8 cellular contexts compared by ENCODE assay signal in the genomic region with DNA sequence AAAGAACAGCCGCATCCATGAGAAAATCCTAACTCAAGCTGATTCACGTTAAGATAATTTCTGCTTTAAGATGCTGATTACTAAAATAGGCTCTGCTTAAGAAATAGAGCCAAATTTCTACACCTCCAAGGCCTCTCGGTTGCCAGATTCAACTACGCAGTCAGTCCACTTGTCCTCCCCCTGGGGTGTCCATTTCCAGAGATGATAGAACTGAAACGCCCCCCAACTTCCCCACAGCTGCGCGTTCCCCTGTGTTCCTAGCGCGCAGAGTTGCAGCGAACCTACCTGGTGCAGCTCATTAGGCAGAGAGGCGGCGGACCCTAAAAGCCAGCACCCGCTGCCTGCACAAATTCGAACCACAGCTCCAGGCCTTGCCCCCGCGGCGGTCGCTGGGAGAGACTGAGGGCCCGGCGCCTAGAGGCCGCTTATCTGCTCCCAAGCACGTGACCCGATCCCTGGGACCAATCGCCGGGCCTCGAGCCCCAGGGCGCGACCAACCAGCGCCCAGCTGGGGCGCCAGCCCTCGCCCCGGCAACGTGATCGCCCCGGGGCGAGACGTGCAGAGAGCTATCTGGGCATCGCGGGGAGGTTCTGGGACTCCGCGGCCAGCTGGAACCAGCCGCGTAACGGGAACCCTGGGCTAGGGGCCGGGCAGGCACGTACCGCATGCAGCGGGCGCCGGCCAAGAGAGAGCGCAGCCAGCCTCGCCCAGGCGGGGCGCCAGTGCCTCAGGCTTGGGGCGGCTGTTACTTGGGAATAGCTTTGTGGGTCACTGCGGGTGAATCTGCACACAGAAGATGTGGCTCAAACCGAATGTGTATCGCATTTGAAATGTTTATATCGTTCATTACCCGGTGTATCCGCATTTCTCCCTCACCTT. TPM values are rescaled to one million over a fixed set of nuclear protein-coding genes. Genes with fewer than 3 reads are reported as not detected.
DNase-seq lines count a peak whose midpoint lies in the region; ATAC-seq and TF ChIP-seq lines count a peak whose summit lies in the region.

TSS of gene PPP1R3C (minus strand) at position 401 of the 880 bp plus-strand sequence. CDS start at position 299, 102 bp downstream.

- H3K9me3 Mint-ChIP-seq in activated naive CD8-positive, alpha-beta T cell (ENCODE audit: low read depth): no peaks in the 10 kb centered on the region

- TF ChIP-seq RAD21 in neural cell (conservative IDR thresholded peaks at IDR 0.05): peak; percentile 26

- no peak for TF ChIP-seq EP300 in neural cell (conservative IDR thresholded peaks at IDR 0.05; ENCODE audit: poor library complexity, severe bottlenecking)

- H3K36me3 Mint-ChIP-seq in activated naive CD8-positive, alpha-beta T cell: no peaks in the 10 kb centered on the region

- no peak within 1 kb of the TSS for H3K27ac Mint-ChIP-seq in activated naive CD8-positive, alpha-beta T cell

- ATAC-seq in GM19035 (IDR thresholded peaks at IDR 0.05; ENCODE audit: unreplicated experiment): peak; percentile 71
- ATAC-seq in HG03460 (IDR thresholded peaks at IDR 0.05; ENCODE audit: unreplicated experiment): peak; percentile 81
- peak; percentile 80 for ATAC-seq in thoracic aorta (ENCODE audit: insufficient number of reproducible peaks, low FRiP score, low read depth)

- H4K20me1 ChIP-seq in neural cell (ENCODE audit: insufficient read depth): no peaks in the 10 kb centered on the region

- peaks cover 6 to 32% of the 10 kb centered on the region in 2 donors for H3K4me1 ChIP-seq in thoracic aorta (ENCODE audit: control insufficient read depth in 1 of 2, low read depth in 2 of 2)

- H3F3A ChIP-seq in neural cell (ENCODE audit: insufficient read depth, low read length, poor library complexity, severe bottlenecking): no peaks in the 10 kb centered on the region

- H3K9me3 ChIP-seq in neural cell (ENCODE audit: low read length) (no peaks in the 10 kb centered on the region), thoracic aorta (no peaks in the 10 kb centered on the region)

- TF ChIP-seq CTCF in neural cell (IDR thresholded peaks at IDR 0.05; ENCODE audit: poor library complexity, severe bottlenecking) (peak; percentile 55), thoracic aorta (IDR thresholded peaks at IDR 0.05) (peak; percentile 14)

- H3K27ac ChIP-seq in neural cell (ENCODE audit: low read length) (no peak within 1 kb of the TSS), thoracic aorta (peak within 1 kb of the TSS; percentile 78 to 85)

- peak within 1 kb of the TSS; percentile 26 for H3K9ac ChIP-seq in neural cell (ENCODE audit: low read length)

- H3K4me2 ChIP-seq in neural cell (ENCODE audit: low read length): no peak within 1 kb of the TSS

- H3K36me3 ChIP-seq in neural cell (ENCODE audit: insufficient read depth, low read length): no peaks in the 10 kb centered on the region
- peaks cover 30% of the 10 kb centered on the region for H3K36me3 ChIP-seq in thoracic aorta

- peaks cover 36% of the 10 kb centered on the region for H3K27me3 Mint-ChIP-seq in activated naive CD8-positive, alpha-beta T cell

- no peaks in the 10 kb centered on the region for H3K79me2 ChIP-seq in neural cell (replicated peaks; ENCODE audit: insufficient read depth, low read length)

- no peak within 1 kb of the TSS for H2AFZ ChIP-seq in neural cell (ENCODE audit: low read depth, low read length)

- peak within 1 kb of the TSS; percentile 69 for H3K4me3 Mint-ChIP-seq in activated naive CD8-positive, alpha-beta T cell

- H3K4me1 Mint-ChIP-seq in activated naive CD8-positive, alpha-beta T cell (ENCODE audit: low read depth): peaks cover 12% of the 10 kb centered on the region

- peak within 1 kb of the TSS; percentile 69 for H3K4me3 ChIP-seq in neural cell (ENCODE audit: low read length)
- peak within 1 kb of the TSS; percentile 76 for H3K4me3 ChIP-seq in thoracic aorta

- DNase-seq in AG08395 (ENCODE audit: low spot score) (peak; percentile 97), globus pallidus (ENCODE audit: low spot score) (peak; percentile 92), thoracic aorta (ENCODE audit: low spot score) (peak; percentile 71)

- H3K27me3 ChIP-seq in neural cell (ENCODE audit: insufficient read depth, low read depth, low read length) (peaks cover 8% of the 10 kb centered on the region), thoracic aorta (replicated peaks; ENCODE audit: insufficient read depth) (no peaks in the 10 kb centered on the region)

- H3K9me2 ChIP-seq in neural cell (ENCODE audit: insufficient read depth, low read length): no peaks in the 10 kb centered on the region

TF ChIP-seq in PFSK-1, 5 proteins besides CTCF, POLR2A, EP300 and RAD21:
- TF ChIP-seq SIN3A (IDR thresholded peaks at IDR 0.05; ENCODE audit: borderline replicate concordance, insufficient read depth, low read length) (0 out of 2 replicates have a peak, but pooled peaks have one; percentile 41), TAF1 (IDR thresholded peaks at IDR 0.05; ENCODE audit: borderline replicate concordance, insufficient read depth, low read length) (0 out of 2 replicates have a peak, but pooled peaks have one; percentile 48), REST (IDR thresholded peaks at IDR 0.05; ENCODE audit: insufficient read depth in 1 of 2, low read depth in 2 of 2, low read length in 2 of 2) (no peak), FOXP2 (optimal IDR thresholded peaks at IDR 0.05; ENCODE audit: borderline replicate concordance, extremely low read depth, extremely low read length, insufficient read depth) (no peak), POLR2AphosphoS5 (IDR thresholded peaks at IDR 0.05; ENCODE audit: low read depth, low read length) (peak; percentile 64; the same call in 1 of the 2 replicates)

TF ChIP-seq in neural cell, 6 proteins besides CTCF, POLR2A, EP300 and RAD21:
- TF ChIP-seq TAF1 (IDR thresholded peaks at IDR 0.05; ENCODE audit: low read depth) (no peak), SMC3 (conservative IDR thresholded peaks at IDR 0.05; ENCODE audit: poor library complexity) (no peak), POLR2AphosphoS5 (IDR thresholded peaks at IDR 0.05) (no peak), EZH2 (IDR thresholded peaks at IDR 0.05; ENCODE audit: borderline replicate concordance, insufficient read depth, low read length, poor library complexity, severe bottlenecking) (no peak), REST (IDR thresholded peaks at IDR 0.05; ENCODE audit: borderline replicate concordance) (no peak), MXI1 (conservative IDR thresholded peaks at IDR 0.05; ENCODE audit: poor library complexity, severe bottlenecking) (peak; percentile 37)

RNA-seq across cellular contexts. Expression of gene PPP1R3C, which starts in this region (rescaled TPM):
- polyA plus RNA-seq in PFSK-1 (2012; ENCODE audit: insufficient read length, low read depth): 3.7 TPM
- polyA plus RNA-seq in neural cell: 0.51 and 0.64 TPM in 2 replicates
- 1.5 and 2.1 TPM in 2 replicates for polyA minus RNA-seq in neural cell
- total RNA-seq in thoracic aorta: 100 to 1,000 TPM in 1 of 2 donors, 10 to 100 TPM in 1; 89.1 to 241 TPM
